ENCODE assay signal across 12 cellular contexts in the genomic region with DNA sequence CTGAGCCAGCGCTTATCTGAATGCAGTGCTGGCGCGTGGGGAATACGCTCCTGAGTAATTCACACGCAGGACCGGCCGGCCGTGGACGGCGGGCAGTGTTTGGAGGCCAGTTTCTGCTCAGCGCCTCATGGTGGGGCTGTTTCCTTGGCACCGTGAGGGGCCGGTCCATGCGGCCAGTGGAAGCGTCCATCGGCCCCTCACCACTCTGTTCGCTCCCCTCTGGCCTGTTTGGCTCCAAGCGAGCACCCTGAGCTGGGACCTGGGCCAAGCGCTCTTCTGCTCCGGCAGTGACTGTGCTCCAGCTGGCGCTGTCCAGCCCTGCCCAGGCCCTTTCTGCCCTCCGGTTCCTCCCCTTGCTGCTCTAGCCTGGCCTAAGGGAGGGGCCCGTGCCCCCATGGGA. TPM values are rescaled to one million over a fixed set of nuclear protein-coding genes. Genes with fewer than 3 reads are reported as not detected.
A peak's percentile ranks its signal among the peaks of the same experiment; 100 is the strongest.
DNase-seq lines count a peak whose midpoint lies in the region; ATAC-seq and TF ChIP-seq lines count a peak whose summit lies in the region.
"Had no signal": no experiment of that assay in that cellular context is flagged by ENCODE, and none has a peak within 500 bp of the region (broad histone marks: within the 10 kb centered on the region; RNA-seq: fewer than 3 reads in every experiment).

No MANE protein-coding gene starts in this region.

- H3K27ac ChIP-seq in PC-3 (ENCODE audit: low read length) (no peak overlapping the region), endodermal cell (ENCODE audit: low read depth, low read length) (no peak overlapping the region), lower lobe of right lung (no peak overlapping the region), vagina (no peak overlapping the region)

- 88 to 91% methylated on average over 22 to 23 of the region's 23 CpGs for WGBS in endodermal cell (ENCODE audit: insufficient coverage in 1 of 2, insufficient read length in 1 of 2), 2 experiments

- no peak for TF ChIP-seq POLR2A in vagina (IDR thresholded peaks at IDR 0.05)

- POLR2A ChIA-PET in PC-3 (lab: Charles Lee; ENCODE audit: unreplicated experiment): no interaction called here

- H3K36me3 Mint-ChIP-seq in endodermal cell (ENCODE audit: low read depth): no peaks in the 10 kb centered on the region
- H3K36me3 Mint-ChIP-seq: CD8-positive, alpha-beta memory T cell had no signal

- no peak overlapping the region for H3K4me3 Mint-ChIP-seq in endodermal cell
- H3K4me3 Mint-ChIP-seq: activated B cell treated with CpG ODN at 0.5 μM for 24 hours; CD8-positive, alpha-beta memory T cell had no signal

- no peaks in the 10 kb centered on the region for H3K27me3 ChIP-seq in PC-3 (ENCODE audit: low read length)
- H3K27me3 ChIP-seq in endodermal cell (ENCODE audit: control insufficient read depth, insufficient read depth, low read length, poor library complexity, severe bottlenecking): no peaks in the 10 kb centered on the region
- peaks cover 36% of the 10 kb centered on the region for H3K27me3 ChIP-seq in lower lobe of right lung (ENCODE audit: low read depth)
- H3K27me3 ChIP-seq in vagina: no peaks in the 10 kb centered on the region

- intact Hi-C loops in PC-3 (cut with micrococcal nuclease) (no loop called here), lower lobe of right lung (cut with DNase I) (no loop called here), vagina (cut with DNase I) (no loop called here)

- DNase-seq in AG08396 (ENCODE audit: low spot score) (peak; percentile 85), PC-3 (peak; percentile 78), endodermal cell (no peak), lower lobe of right lung (no peak), vagina (ENCODE audit: extremely low spot score in 2 of 2) (no peak), NCI-H2171 treated with DMSO at 0.1 percent for 48 hours (lab: John Stamatoyannopoulos, UW) (no peak)
- DNase-seq in activated CD4-positive, alpha-beta T cell treated with anti-CD3 and anti-CD28 coated beads for 48 hours: no peak
- DNase-seq: activated B cell treated with CpG ODN at 0.5 μM for 24 hours; CD8-positive, alpha-beta memory T cell; small intestine; stimulated activated naive CD4-positive, alpha-beta T cell treated with Interleukin-2 at 50 U/mL for 16 hours had no signal

- H3K9ac ChIP-seq in PC-3 (ENCODE audit: low read length): no peak overlapping the region
- H3K9ac ChIP-seq in endodermal cell (ENCODE audit: extremely low read depth, low read length, poor library complexity, severe bottlenecking): no peak overlapping the region

- no TSS peak for BruUV-seq in PC-3 (replicated peaks; lab: Mats Ljungman, UMichigan)

- H3K36me3 ChIP-seq in PC-3 (ENCODE audit: low read depth, low read length): no peaks in the 10 kb centered on the region
- no peaks in the 10 kb centered on the region for H3K36me3 ChIP-seq in endodermal cell (ENCODE audit: control insufficient read depth, insufficient read depth, low read length)
- no peaks in the 10 kb centered on the region for H3K36me3 ChIP-seq in lower lobe of right lung
- no peaks in the 10 kb centered on the region for H3K36me3 ChIP-seq in vagina

- ATAC-seq in PC-3: peak; percentile 83
- ATAC-seq in lower lobe of right lung: peak in 1 of 2 donors; percentile 33
- ATAC-seq in esophagus mucosa: no peak

- H3K27me3 Mint-ChIP-seq in endodermal cell (ENCODE audit: insufficient read depth): no peaks in the 10 kb centered on the region

- H3K9me3 ChIP-seq in PC-3 (ENCODE audit: low read length) (no peaks in the 10 kb centered on the region), endodermal cell (ENCODE audit: control insufficient read depth, low read length) (no peaks in the 10 kb centered on the region), lower lobe of right lung (no peaks in the 10 kb centered on the region), vagina (no peaks in the 10 kb centered on the region)

- H3F3A ChIP-seq in PC-3 (ENCODE audit: low read length, unreplicated experiment): no peaks in the 10 kb centered on the region

- no peak overlapping the region for H3K4me3 ChIP-seq in PC-3 (ENCODE audit: low read length)
- no peak overlapping the region for H3K4me3 ChIP-seq in endodermal cell (ENCODE audit: low read length)
- H3K4me3 ChIP-seq in lower lobe of right lung: no peak overlapping the region
- H3K4me3 ChIP-seq in vagina: no peak overlapping the region

- no peaks in the 10 kb centered on the region for H3K9me2 ChIP-seq in PC-3 (replicated peaks; ENCODE audit: low read length)

- H3K4me2 ChIP-seq in PC-3 (ENCODE audit: low read length): peak overlapping the region; percentile 43

- no peaks in the 10 kb centered on the region for H3K79me2 ChIP-seq in PC-3 (ENCODE audit: low read length)

- no peak overlapping the region for H2AFZ ChIP-seq in PC-3 (ENCODE audit: low read length)

- no peak overlapping the region for H3K27ac Mint-ChIP-seq in endodermal cell
- H3K27ac Mint-ChIP-seq: activated B cell treated with CpG ODN at 0.5 μM for 24 hours; CD8-positive, alpha-beta memory T cell had no signal

- peak; percentile 57 for TF ChIP-seq CTCF in PC-3 (conservative IDR thresholded peaks at IDR 0.05; ENCODE audit: low read depth, low read length)
- peak; percentile 21 for TF ChIP-seq CTCF in endodermal cell (conservative IDR thresholded peaks at IDR 0.05)
- peak; percentile 7 for TF ChIP-seq CTCF in lower lobe of right lung (IDR thresholded peaks at IDR 0.05)
- no peak for TF ChIP-seq CTCF in vagina (IDR thresholded peaks at IDR 0.05)

- CTCF ChIA-PET in PC-3 (lab: Charles Lee): interaction anchor here (0.6 to 1.7 kb wide), 4 partner anchors 21 to 97 kb away, joined by 3 to 5 read pairs (median 4); partner anchors contain the start of gene TNFRSF14

- no peaks in the 10 kb centered on the region for H4K20me1 ChIP-seq in PC-3 (ENCODE audit: low read length)

- no peaks in the 10 kb centered on the region for H3K9me3 Mint-ChIP-seq in endodermal cell
- H3K9me3 Mint-ChIP-seq: activated B cell treated with CpG ODN at 0.5 μM for 24 hours; CD8-positive, alpha-beta memory T cell had no signal

- no peaks in the 10 kb centered on the region for H3K4me1 Mint-ChIP-seq in endodermal cell
- H3K4me1 Mint-ChIP-seq: activated B cell treated with CpG ODN at 0.5 μM for 24 hours; CD8-positive, alpha-beta memory T cell had no signal

- H3K4me1 ChIP-seq in PC-3 (ENCODE audit: insufficient read depth, low read length) (peaks cover 25% of the 10 kb centered on the region), endodermal cell (ENCODE audit: control insufficient read depth, insufficient read depth, low read length) (no peaks in the 10 kb centered on the region), lower lobe of right lung (no peaks in the 10 kb centered on the region), vagina (peaks cover 7% of the 10 kb centered on the region)

RNA-seq across cellular contexts. Expression of gene PLCH2, which starts 16.3 kb away (rescaled TPM):
- 5.9 and 7.2 TPM in 2 replicates for total RNA-seq in PC-3 (2014; rRNA removed)
- under 1 TPM; 0.18 to 0.31 TPM for total RNA-seq in endodermal cell
- 1.4 TPM for polyA plus RNA-seq in endodermal cell (2013, experiment 1 of 2)
- 0.99 TPM for polyA plus RNA-seq in endodermal cell (2013, experiment 2 of 2)
- 3.8 TPM for total RNA-seq in lower lobe of right lung
- 30.7 TPM for total RNA-seq in vagina
- 21.0 TPM for total RNA-seq in esophagus mucosa

RNA-seq across cellular contexts. Expression of gene PEX10, which starts 47.4 kb away (rescaled TPM):
- total RNA-seq in PC-3 (2014; rRNA removed) (97.8 and 100 TPM in 2 replicates), endodermal cell (10 to 100 TPM; 35.6 TPM), lower lobe of right lung (12.4 TPM), vagina (15.2 TPM), esophagus mucosa (17.7 TPM)
- 25.1 TPM for polyA plus RNA-seq in endodermal cell (2013, experiment 1 of 2)
- 23.8 TPM for polyA plus RNA-seq in endodermal cell (2013, experiment 2 of 2)

Comparison
In these comparisons a context has a peak if more than half of its experiments do, and no peak if none do; other contexts are left out.
1. DNase-seq: peak in AG08396 (single experiment) and PC-3 (single experiment); none in endodermal cell (single experiment), lower lobe of right lung (single experiment), vagina (0 of 2), activated CD4-positive, alpha-beta T cell treated with anti-CD3 and anti-CD28 coated beads for 48 hours (single experiment) and NCI-H2171 treated with DMSO at 0.1 percent for 48 hours (single experiment).
2. CTCF ChIP-seq: peak in PC-3 (single experiment), endodermal cell (single experiment) and lower lobe of right lung (single experiment); none in vagina (0 of 3).